In genomic region chr3:127512256-127512655, GRCh38 we compare ENCODE assay signal across 33 cellular contexts.
"Had no signal": no experiment of that assay in that cellular context is flagged by ENCODE, and none has a peak within 500 bp of the region (broad histone marks: within the 10 kb centered on the region; RNA-seq: fewer than 3 reads in every experiment).

No MANE protein-coding gene starts in this region.

- H3K9me3 ChIP-seq: ascending aorta had no signal

- ATAC-seq: activated CD8-positive, alpha-beta memory T cell treated with anti-CD3 and anti-CD28 coated beads, Interleukin-2, amount 10 ng/mL, durations not matched to agents 7 days and 5 days; activated naive CD8-positive, alpha-beta T cell treated with anti-CD3 and anti-CD28 coated beads, Interleukin-2, amount 50 U/mL, for 24 hours had no signal

- H3K4me3 Mint-ChIP-seq: activated B cell treated with CpG ODN at 0.5 μM for 24 hours; activated CD4-positive, alpha-beta memory T cell treated with anti-CD3 and anti-CD28 coated beads, Interleukin-2, amount 10 ng/mL, durations not matched to agents 7 days and 5 days; activated CD4-positive, alpha-beta T cell treated with anti-CD3 and anti-CD28 coated beads, Interleukin-2, amount 10 ng/mL, durations not matched to agents 24 days and 14 days; activated CD8-positive, alpha-beta memory T cell treated with anti-CD3 and anti-CD28 coated beads, Interleukin-2, amount 10 ng/mL, durations not matched to agents 7 days and 5 days; activated naive CD4-positive, alpha-beta T cell treated with anti-CD3 and anti-CD28 coated beads, Interleukin-2, amount 10 ng/mL, durations not matched to agents 7 days and 5 days; activated naive CD4-positive, alpha-beta T cell treated with anti-CD3 and anti-CD28 coated beads, Interleukin-2, amount 50 U/mL, for 24 hours; activated naive CD8-positive, alpha-beta T cell; activated naive CD8-positive, alpha-beta T cell treated with anti-CD3 and anti-CD28 coated beads, Interleukin-2, amount 10 ng/mL, durations not matched to agents 7 days and 5 days; activated naive CD8-positive, alpha-beta T cell treated with anti-CD3 and anti-CD28 coated beads, Interleukin-2, amount 50 U/mL, for 24 hours; activated T-cell treated with anti-CD3 and anti-CD28 coated beads, Interleukin-2, amount 50 U/mL, for 24 hours; brain; T-helper 1 cell treated with Interleukin-12 subunit alpha and Interleukin-12 subunit beta and Interleukin-4 antibody, amounts not matched to agents 30 μg/mL and 1 μg/mL, for 36 hours; T-helper 2 cell treated with Interferon-gamma antibody and Interleukin-4, amounts not matched to agents 5 μg/mL and 100 μg/mL, for 36 hours had no signal

- H3K4me3 ChIP-seq: ascending aorta, cardiac muscle cell had no signal

- H3K36me3 Mint-ChIP-seq: activated CD8-positive, alpha-beta memory T cell treated with anti-CD3 and anti-CD28 coated beads, Interleukin-2, amount 10 ng/mL, durations not matched to agents 7 days and 5 days; activated naive CD4-positive, alpha-beta T cell treated with anti-CD3 and anti-CD28 coated beads, Interleukin-2, amount 10 ng/mL, durations not matched to agents 7 days and 5 days; activated naive CD4-positive, alpha-beta T cell treated with anti-CD3 and anti-CD28 coated beads, Interleukin-2, amount 50 U/mL, for 24 hours; activated naive CD8-positive, alpha-beta T cell; activated naive CD8-positive, alpha-beta T cell treated with anti-CD3 and anti-CD28 coated beads, Interleukin-2, amount 10 ng/mL, durations not matched to agents 7 days and 5 days; brain had no signal

- H3K4me1 ChIP-seq: ascending aorta had no signal

- H3K36me3 ChIP-seq: ascending aorta, cardiac muscle cell had no signal

- H3K27me3 ChIP-seq: ascending aorta, cardiac muscle cell had no signal

- H3K9me3 Mint-ChIP-seq: activated B cell treated with CpG ODN at 0.5 μM for 24 hours; activated CD4-positive, alpha-beta memory T cell treated with anti-CD3 and anti-CD28 coated beads, Interleukin-2, amount 10 ng/mL, durations not matched to agents 7 days and 5 days; activated CD4-positive, alpha-beta T cell treated with anti-CD3 and anti-CD28 coated beads, Interleukin-2, amount 10 ng/mL, durations not matched to agents 24 days and 14 days; activated naive CD4-positive, alpha-beta T cell treated with anti-CD3 and anti-CD28 coated beads, Interleukin-2, amount 10 ng/mL, durations not matched to agents 7 days and 5 days; activated naive CD4-positive, alpha-beta T cell treated with anti-CD3 and anti-CD28 coated beads, Interleukin-2, amount 50 U/mL, for 24 hours; activated naive CD8-positive, alpha-beta T cell treated with anti-CD3 and anti-CD28 coated beads, Interleukin-2, amount 10 ng/mL, durations not matched to agents 7 days and 5 days; activated naive CD8-positive, alpha-beta T cell treated with anti-CD3 and anti-CD28 coated beads, Interleukin-2, amount 50 U/mL, for 24 hours; activated T-cell treated with anti-CD3 and anti-CD28 coated beads, Interleukin-2, amount 50 U/mL, for 24 hours; activated T-helper 2 cell treated with anti-CD3 and anti-CD28 coated beads, Interferon-gamma antibody, Interleukin-2, Interleukin-4, amounts not matched to agents 10 μg/mL and 5 μg/mL and 100 μg/mL, durations not matched to agents 14 hours and 24 hours and 36 hours; T-helper 1 cell treated with Interleukin-12 subunit alpha and Interleukin-12 subunit beta and Interleukin-4 antibody, amounts not matched to agents 30 μg/mL and 1 μg/mL, for 36 hours; T-helper 2 cell treated with Interferon-gamma antibody and Interleukin-4, amounts not matched to agents 5 μg/mL and 100 μg/mL, for 36 hours had no signal

- H3K4me1 Mint-ChIP-seq: activated B cell treated with CpG ODN at 0.5 μM for 24 hours; activated CD4-positive, alpha-beta memory T cell treated with anti-CD3 and anti-CD28 coated beads, Interleukin-2, amount 10 ng/mL, durations not matched to agents 7 days and 5 days; activated CD4-positive, alpha-beta T cell treated with anti-CD3 and anti-CD28 coated beads, Interleukin-2, amount 10 ng/mL, durations not matched to agents 24 days and 14 days; activated CD8-positive, alpha-beta memory T cell treated with anti-CD3 and anti-CD28 coated beads, Interleukin-2, amount 10 ng/mL, durations not matched to agents 7 days and 5 days; activated naive CD4-positive, alpha-beta T cell treated with anti-CD3 and anti-CD28 coated beads, Interleukin-2, amount 10 ng/mL, durations not matched to agents 7 days and 5 days; activated naive CD4-positive, alpha-beta T cell treated with anti-CD3 and anti-CD28 coated beads, Interleukin-2, amount 50 U/mL, for 24 hours; activated naive CD8-positive, alpha-beta T cell treated with anti-CD3 and anti-CD28 coated beads, Interleukin-2, amount 10 ng/mL, durations not matched to agents 7 days and 5 days; activated naive CD8-positive, alpha-beta T cell treated with anti-CD3 and anti-CD28 coated beads, Interleukin-2, amount 50 U/mL, for 24 hours had no signal

- DNase-seq: activated B cell treated with CpG ODN at 0.5 μM for 24 hours; activated CD4-positive, alpha-beta memory T cell treated with anti-CD3 and anti-CD28 coated beads, Interleukin-2, amount 10 ng/mL, durations not matched to agents 7 days and 5 days; activated CD4-positive, alpha-beta T cell treated with anti-CD3 and anti-CD28 coated beads for 4 hours; activated CD4-positive, alpha-beta T cell treated with anti-CD3 and anti-CD28 coated beads, Interleukin-2, amount 50 U/mL, for 1 hour; activated CD4-positive, alpha-beta T cell treated with anti-CD3 and anti-CD28 coated beads, Interleukin-2, amount 50 U/mL, for 4 hours; activated CD4-positive, CD25-positive, alpha-beta regulatory T cell treated with anti-CD3 and anti-CD28 coated beads, Interleukin-2, amount 50 U/mL, for 72 hours; activated CD8-positive, alpha-beta memory T cell treated with anti-CD3 and anti-CD28 coated beads for 24 hours; activated CD8-positive, alpha-beta memory T cell treated with anti-CD3 and anti-CD28 coated beads, Interleukin-2, amount 10 ng/mL, durations not matched to agents 7 days and 5 days; activated CD8-positive, alpha-beta memory T cell treated with anti-CD3 and anti-CD28 coated beads, Interleukin-2, amount 50 U/mL, for 48 hours; activated effector memory CD4-positive, alpha-beta T cell treated with Interleukin-2 at 50 U/mL for 16 hours; activated gamma-delta T cell; activated naive CD4-positive, alpha-beta T cell treated with anti-CD3 and anti-CD28 coated beads, Interleukin-2, amount 10 ng/mL, durations not matched to agents 7 days and 5 days; activated naive CD4-positive, alpha-beta T cell treated with Interleukin-2 at 50 U/mL for 16 hours; activated naive CD8-positive, alpha-beta T cell treated with anti-CD3 and anti-CD28 coated beads, Interleukin-2, amount 10 ng/mL, durations not matched to agents 7 days and 5 days; activated naive CD8-positive, alpha-beta T cell treated with anti-CD3 and anti-CD28 coated beads, Interleukin-2, amount 50 U/mL, for 24 hours; activated T-cell treated with anti-CD3 and anti-CD28 coated beads, Interleukin-2, amount 50 U/mL, for 24 hours; activated T-cell treated with anti-CD3 and anti-CD28 coated beads, Interleukin-2, amount 50 U/mL, for 48 hours; amygdala; anterior cingulate cortex; caudate nucleus; T-helper 1 cell; T-helper 2 cell; T-helper 9 cell had no signal

- H3K27ac Mint-ChIP-seq: activated B cell treated with CpG ODN at 0.5 μM for 24 hours; activated CD4-positive, alpha-beta memory T cell treated with anti-CD3 and anti-CD28 coated beads, Interleukin-2, amount 10 ng/mL, durations not matched to agents 7 days and 5 days; activated CD4-positive, alpha-beta T cell treated with anti-CD3 and anti-CD28 coated beads, Interleukin-2, amount 10 ng/mL, durations not matched to agents 24 days and 14 days; activated CD8-positive, alpha-beta memory T cell treated with anti-CD3 and anti-CD28 coated beads, Interleukin-2, amount 10 ng/mL, durations not matched to agents 7 days and 5 days; activated naive CD4-positive, alpha-beta T cell treated with anti-CD3 and anti-CD28 coated beads, Interleukin-2, amount 10 ng/mL, durations not matched to agents 7 days and 5 days; activated naive CD4-positive, alpha-beta T cell treated with anti-CD3 and anti-CD28 coated beads, Interleukin-2, amount 50 U/mL, for 24 hours; activated naive CD8-positive, alpha-beta T cell; activated naive CD8-positive, alpha-beta T cell treated with anti-CD3 and anti-CD28 coated beads, Interleukin-2, amount 10 ng/mL, durations not matched to agents 7 days and 5 days; activated naive CD8-positive, alpha-beta T cell treated with anti-CD3 and anti-CD28 coated beads, Interleukin-2, amount 50 U/mL, for 24 hours; activated T-cell treated with anti-CD3 and anti-CD28 coated beads, Interleukin-2, amount 50 U/mL, for 24 hours; activated T-helper 2 cell treated with anti-CD3 and anti-CD28 coated beads, Interferon-gamma antibody, Interleukin-2, Interleukin-4, amounts not matched to agents 10 μg/mL and 5 μg/mL and 100 μg/mL, durations not matched to agents 14 hours and 24 hours and 36 hours; T-helper 1 cell treated with Interleukin-12 subunit alpha and Interleukin-12 subunit beta and Interleukin-4 antibody, amounts not matched to agents 30 μg/mL and 1 μg/mL, for 36 hours; T-helper 2 cell treated with Interferon-gamma antibody and Interleukin-4, amounts not matched to agents 5 μg/mL and 100 μg/mL, for 36 hours had no signal

- H3K27ac ChIP-seq: ascending aorta, cardiac muscle cell, VCaP had no signal
